ENCODE assay signal across 8 cellular contexts in genomic region chr19:23071087-23071511, GRCh38. TPM values are rescaled to one million over a fixed set of nuclear protein-coding genes. Genes with fewer than 3 reads are reported as not detected.
DNase-seq lines count a peak whose midpoint lies in the region; ATAC-seq and TF ChIP-seq lines count a peak whose summit lies in the region.

No MANE protein-coding gene starts in this region.

- no peaks in the 10 kb centered on the region for H4K20me1 ChIP-seq in osteoblast (ENCODE audit: insufficient read depth, low read length)

- H3K79me2 ChIP-seq in osteoblast (ENCODE audit: insufficient read depth, low read length) = no peaks in the 10 kb centered on the region

- peak overlapping the region; percentile 86 for H3K4me2 ChIP-seq in osteoblast (ENCODE audit: insufficient read depth, low read length)

- no peak for TF ChIP-seq CTCF in epithelial cell of esophagus (IDR thresholded peaks at IDR 0.05; ENCODE audit: insufficient read depth, low read depth, low read length, missing control alignments)
- no peak for TF ChIP-seq CTCF in osteoblast (IDR thresholded peaks at IDR 0.05; ENCODE audit: extremely low read depth, low read depth, low read length)

- H3K4me1 ChIP-seq in osteoblast (ENCODE audit: insufficient read depth, low read length) = peaks cover 2% of the 10 kb centered on the region

- no peaks in the 10 kb centered on the region for H3K9me3 ChIP-seq in osteoblast (ENCODE audit: low read depth, low read length)

- ATAC-seq in HG02642 (IDR thresholded peaks at IDR 0.05; ENCODE audit: poor library complexity, unreplicated experiment) (peak; percentile 38), GM19351 (IDR thresholded peaks at IDR 0.05; ENCODE audit: unreplicated experiment) (no peak), GM18519 (IDR thresholded peaks at IDR 0.05; ENCODE audit: low FRiP score, unreplicated experiment) (no peak)

- H3K27me3 ChIP-seq in osteoblast (ENCODE audit: insufficient read depth, low read length) = no peaks in the 10 kb centered on the region

- H3K4me3 ChIP-seq in epithelial cell of esophagus (ENCODE audit: low read length) (peak overlapping the region; percentile 21), osteoblast (ENCODE audit: insufficient read depth, low read length) (peak overlapping the region; percentile 70)

- H2AFZ ChIP-seq in osteoblast (ENCODE audit: low read length) = peak overlapping the region; percentile 96

- H3K27ac ChIP-seq in osteoblast (ENCODE audit: low read depth, low read length) = no peak overlapping the region

- H3K36me3 ChIP-seq in osteoblast (ENCODE audit: insufficient read depth, low read length) = no peaks in the 10 kb centered on the region

- DNase-seq in AG20443 (ENCODE audit: low spot score) (peak; percentile 40), epithelial cell of esophagus (ENCODE audit: low read depth) (no peak), osteoblast (ENCODE audit: insufficient read length, low spot score, missing footprints) (peak; percentile 91), SHP77 (lab: John Stamatoyannopoulos, UW) (no peak)
- no peak for DNase-seq in stimulated activated naive CD4-positive, alpha-beta T cell (lab: John Stamatoyannopoulos, UW)

RNA-seq across cellular contexts. Expression of gene ZNF730, which starts 45.7 kb away (rescaled TPM):
- 0.72 and 1.2 TPM in 2 replicates for total RNA-seq in osteoblast

Comparison
In these comparisons a context has a peak if more than half of its experiments do, and no peak if none do; other contexts are left out.
1. DNase-seq: peak in AG20443 (single experiment) and osteoblast (single experiment); none in epithelial cell of esophagus (single experiment), SHP77 (0 of 2) and stimulated activated naive CD4-positive, alpha-beta T cell (0 of 6).